1 cellular context compared by ENCODE assay signal in genomic region chr2:73736855-73737779, GRCh38.
A peak's percentile ranks its signal among the peaks of the same experiment; 100 is the strongest.
TF ChIP-seq lines count a peak whose summit lies in the region.

Gene TPRKB (minus strand): TSS chr2:73737345. CDS start chr2:73734569, 2,776 bp downstream.

TF ChIP-seq in HepG2, 621 proteins besides CTCF, POLR2A, EP300 and RAD21 (continued from another document and continues in another):
- TF ChIP-seq KLF11 (CRISPR knock-in tag; IDR thresholded peaks at IDR 0.05) (no peak), SOX6 (IDR thresholded peaks at IDR 0.05) (no peak), SOX6 (CRISPR knock-in tag; IDR thresholded peaks at IDR 0.05) (peak; percentile 86), NFYC (CRISPR knock-in tag; IDR thresholded peaks at IDR 0.05) (peak; percentile 94), ZSCAN25 (CRISPR knock-in tag; IDR thresholded peaks at IDR 0.05) (no peak), ZBTB4 (CRISPR knock-in tag; IDR thresholded peaks at IDR 0.05; ENCODE audit: borderline replicate concordance) (peak; percentile 71; the same call in 1 of the 2 replicates), ZNF224 (CRISPR knock-in tag; IDR thresholded peaks at IDR 0.05) (peak; percentile 29; the same call in 1 of the 2 replicates), REL (CRISPR knock-in tag; conservative IDR thresholded peaks at IDR 0.05) (peak; percentile 69), ZNF674 (CRISPR knock-in tag; IDR thresholded peaks at IDR 0.05; ENCODE audit: low read depth) (0 out of 2 replicates have a peak, but pooled peaks have one; percentile 18), ZNF207 (IDR thresholded peaks at IDR 0.05; ENCODE audit: borderline replicate concordance) (no peak), ELF3 (CRISPR knock-in tag; IDR thresholded peaks at IDR 0.05) (peak; percentile 97), ZBTB21 (CRISPR knock-in tag; IDR thresholded peaks at IDR 0.05) (peak; percentile 62), HOXA7 (CRISPR knock-in tag; IDR thresholded peaks at IDR 0.05) (0 out of 2 replicates have a peak, but pooled peaks have one; percentile 46), ZBTB37 (CRISPR knock-in tag; IDR thresholded peaks at IDR 0.05) (no peak), SMAD3 (CRISPR knock-in tag; IDR thresholded peaks at IDR 0.05) (peak; percentile 79), ZFYVE20 (CRISPR knock-in tag; IDR thresholded peaks at IDR 0.05; ENCODE audit: borderline replicate concordance, low read depth) (no peak; the same call in 1 of the 2 replicates), SP2 (CRISPR knock-in tag; IDR thresholded peaks at IDR 0.05) (peak; percentile 94), ZNF660 (CRISPR knock-in tag; IDR thresholded peaks at IDR 0.05; ENCODE audit: borderline replicate concordance, low read depth) (no peak), ZNF784 (CRISPR knock-in tag; IDR thresholded peaks at IDR 0.05; ENCODE audit: borderline replicate concordance) (peak; percentile 89; the same call in 1 of the 2 replicates), HNRNPUL1 (IDR thresholded peaks at IDR 0.05; ENCODE audit: low read depth, low read length) (no peak), ZNF552 (CRISPR knock-in tag; IDR thresholded peaks at IDR 0.05; ENCODE audit: borderline replicate concordance) (no peak), BRD4 (CRISPR knock-in tag; IDR thresholded peaks at IDR 0.05) (peak; percentile 98), ONECUT2 (CRISPR knock-in tag; IDR thresholded peaks at IDR 0.05) (no peak), ZNF44 (CRISPR knock-in tag; IDR thresholded peaks at IDR 0.05) (peak; percentile 97; the same call in 1 of the 2 replicates), TBX3 (IDR thresholded peaks at IDR 0.05; ENCODE audit: borderline replicate concordance) (no peak), JUN (CRISPR knock-in tag; IDR thresholded peaks at IDR 0.05) (peak; percentile 67), ZNF441 (CRISPR knock-in tag; IDR thresholded peaks at IDR 0.05; ENCODE audit: borderline replicate concordance) (peak; percentile 93), SP140L (CRISPR knock-in tag; IDR thresholded peaks at IDR 0.05; ENCODE audit: borderline replicate concordance) (no peak), ZNF800 (CRISPR knock-in tag; IDR thresholded peaks at IDR 0.05) (peak; percentile 51), SMARCE1 (IDR thresholded peaks at IDR 0.05; ENCODE audit: borderline replicate concordance) (no peak), ZNF335 (CRISPR knock-in tag; IDR thresholded peaks at IDR 0.05) (peak; percentile 98), MYNN (CRISPR knock-in tag; IDR thresholded peaks at IDR 0.05; ENCODE audit: low read depth) (peak; percentile 68; the same call in 1 of the 2 replicates), ZNF557 (CRISPR knock-in tag; IDR thresholded peaks at IDR 0.05) (no peak), NR0B2 (CRISPR knock-in tag; IDR thresholded peaks at IDR 0.05) (peak; percentile 78), ZNF839 (CRISPR knock-in tag; IDR thresholded peaks at IDR 0.05; ENCODE audit: borderline replicate concordance) (peak; percentile 91), SOX5 (CRISPR knock-in tag; IDR thresholded peaks at IDR 0.05; ENCODE audit: borderline replicate concordance) (peak; percentile 54), AHR (CRISPR knock-in tag; IDR thresholded peaks at IDR 0.05) (no peak), ZNF292 (CRISPR knock-in tag; IDR thresholded peaks at IDR 0.05; ENCODE audit: borderline replicate concordance, low read depth) (peak; percentile 14; the same call in 1 of the 2 replicates), KDM2A (CRISPR knock-in tag; IDR thresholded peaks at IDR 0.05; ENCODE audit: borderline replicate concordance, low read depth) (peak; percentile 99), HNRNPK (IDR thresholded peaks at IDR 0.05; ENCODE audit: low read depth, low read length, poor library complexity, severe bottlenecking) (no peak), ZMYM4 (CRISPR knock-in tag; IDR thresholded peaks at IDR 0.05) (peak; percentile 100), SMAD1 (CRISPR knock-in tag; IDR thresholded peaks at IDR 0.05; ENCODE audit: borderline replicate concordance, low read depth) (peak; percentile 89; the same call in 1 of the 2 replicates), ZNF678 (CRISPR knock-in tag; IDR thresholded peaks at IDR 0.05) (peak; percentile 87; the same call in 1 of the 2 replicates), ZNF703 (CRISPR knock-in tag; IDR thresholded peaks at IDR 0.05; ENCODE audit: borderline replicate concordance) (no peak; the same call in 1 of the 2 replicates), MED1 (CRISPR knock-in tag; IDR thresholded peaks at IDR 0.05) (peak; percentile 61; the same call in 1 of the 2 replicates), ZNF878 (CRISPR knock-in tag; IDR thresholded peaks at IDR 0.05) (no peak; the same call in 1 of the 2 replicates), ZNF138 (CRISPR knock-in tag; IDR thresholded peaks at IDR 0.05; ENCODE audit: low read depth) (no peak), KLF6 (CRISPR knock-in tag; IDR thresholded peaks at IDR 0.05) (0 out of 2 replicates have a peak, but pooled peaks have one; percentile 70), HES4 (CRISPR knock-in tag; IDR thresholded peaks at IDR 0.05; ENCODE audit: borderline replicate concordance) (peak; percentile 95; the same call in 1 of the 2 replicates), ZNF629 (CRISPR knock-in tag; conservative IDR thresholded peaks at IDR 0.05) (no peak), ZNF891 (CRISPR knock-in tag; IDR thresholded peaks at IDR 0.05) (no peak), SYNCRIP (IDR thresholded peaks at IDR 0.05; ENCODE audit: insufficient read depth, low read depth, low read length) (no peak), NCOA1 (CRISPR knock-in tag; IDR thresholded peaks at IDR 0.05) (0 out of 2 replicates have a peak, but pooled peaks have one; percentile 26), CHD4 (IDR thresholded peaks at IDR 0.05; ENCODE audit: borderline replicate concordance, low read length) (peak; percentile 61; the same call in 1 of the 2 replicates)
- TF ChIP-seq, protein P1, sequence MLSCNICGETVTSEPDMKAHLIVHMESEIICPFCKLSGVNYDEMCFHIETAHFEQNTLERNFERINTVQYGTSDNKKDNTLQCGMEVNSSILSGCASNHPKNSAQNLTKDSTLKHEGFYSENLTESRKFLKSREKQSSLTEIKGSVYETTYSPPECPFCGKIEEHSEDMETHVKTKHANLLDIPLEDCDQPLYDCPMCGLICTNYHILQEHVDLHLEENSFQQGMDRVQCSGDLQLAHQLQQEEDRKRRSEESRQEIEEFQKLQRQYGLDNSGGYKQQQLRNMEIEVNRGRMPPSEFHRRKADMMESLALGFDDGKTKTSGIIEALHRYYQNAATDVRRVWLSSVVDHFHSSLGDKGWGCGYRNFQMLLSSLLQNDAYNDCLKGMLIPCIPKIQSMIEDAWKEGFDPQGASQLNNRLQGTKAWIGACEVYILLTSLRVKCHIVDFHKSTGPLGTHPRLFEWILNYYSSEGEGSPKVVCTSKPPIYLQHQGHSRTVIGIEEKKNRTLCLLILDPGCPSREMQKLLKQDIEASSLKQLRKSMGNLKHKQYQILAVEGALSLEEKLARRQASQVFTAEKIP (CRISPR knock-in tag; IDR thresholded peaks at IDR 0.05; ENCODE audit: borderline replicate concordance): no peak
- TF ChIP-seq, protein P2, sequence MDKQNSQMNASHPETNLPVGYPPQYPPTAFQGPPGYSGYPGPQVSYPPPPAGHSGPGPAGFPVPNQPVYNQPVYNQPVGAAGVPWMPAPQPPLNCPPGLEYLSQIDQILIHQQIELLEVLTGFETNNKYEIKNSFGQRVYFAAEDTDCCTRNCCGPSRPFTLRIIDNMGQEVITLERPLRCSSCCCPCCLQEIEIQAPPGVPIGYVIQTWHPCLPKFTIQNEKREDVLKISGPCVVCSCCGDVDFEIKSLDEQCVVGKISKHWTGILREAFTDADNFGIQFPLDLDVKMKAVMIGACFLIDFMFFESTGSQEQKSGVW (CRISPR knock-in tag; IDR thresholded peaks at IDR 0.05; ENCODE audit: borderline replicate concordance): no peak
- TF ChIP-seq, protein P3, sequence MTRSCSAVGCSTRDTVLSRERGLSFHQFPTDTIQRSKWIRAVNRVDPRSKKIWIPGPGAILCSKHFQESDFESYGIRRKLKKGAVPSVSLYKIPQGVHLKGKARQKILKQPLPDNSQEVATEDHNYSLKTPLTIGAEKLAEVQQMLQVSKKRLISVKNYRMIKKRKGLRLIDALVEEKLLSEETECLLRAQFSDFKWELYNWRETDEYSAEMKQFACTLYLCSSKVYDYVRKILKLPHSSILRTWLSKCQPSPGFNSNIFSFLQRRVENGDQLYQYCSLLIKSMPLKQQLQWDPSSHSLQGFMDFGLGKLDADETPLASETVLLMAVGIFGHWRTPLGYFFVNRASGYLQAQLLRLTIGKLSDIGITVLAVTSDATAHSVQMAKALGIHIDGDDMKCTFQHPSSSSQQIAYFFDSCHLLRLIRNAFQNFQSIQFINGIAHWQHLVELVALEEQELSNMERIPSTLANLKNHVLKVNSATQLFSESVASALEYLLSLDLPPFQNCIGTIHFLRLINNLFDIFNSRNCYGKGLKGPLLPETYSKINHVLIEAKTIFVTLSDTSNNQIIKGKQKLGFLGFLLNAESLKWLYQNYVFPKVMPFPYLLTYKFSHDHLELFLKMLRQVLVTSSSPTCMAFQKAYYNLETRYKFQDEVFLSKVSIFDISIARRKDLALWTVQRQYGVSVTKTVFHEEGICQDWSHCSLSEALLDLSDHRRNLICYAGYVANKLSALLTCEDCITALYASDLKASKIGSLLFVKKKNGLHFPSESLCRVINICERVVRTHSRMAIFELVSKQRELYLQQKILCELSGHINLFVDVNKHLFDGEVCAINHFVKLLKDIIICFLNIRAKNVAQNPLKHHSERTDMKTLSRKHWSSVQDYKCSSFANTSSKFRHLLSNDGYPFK (CRISPR knock-in tag; IDR thresholded peaks at IDR 0.05; ENCODE audit: borderline replicate concordance): peak; percentile 95; the same call in 1 of the 2 replicates
- TF ChIP-seq, protein P4, sequence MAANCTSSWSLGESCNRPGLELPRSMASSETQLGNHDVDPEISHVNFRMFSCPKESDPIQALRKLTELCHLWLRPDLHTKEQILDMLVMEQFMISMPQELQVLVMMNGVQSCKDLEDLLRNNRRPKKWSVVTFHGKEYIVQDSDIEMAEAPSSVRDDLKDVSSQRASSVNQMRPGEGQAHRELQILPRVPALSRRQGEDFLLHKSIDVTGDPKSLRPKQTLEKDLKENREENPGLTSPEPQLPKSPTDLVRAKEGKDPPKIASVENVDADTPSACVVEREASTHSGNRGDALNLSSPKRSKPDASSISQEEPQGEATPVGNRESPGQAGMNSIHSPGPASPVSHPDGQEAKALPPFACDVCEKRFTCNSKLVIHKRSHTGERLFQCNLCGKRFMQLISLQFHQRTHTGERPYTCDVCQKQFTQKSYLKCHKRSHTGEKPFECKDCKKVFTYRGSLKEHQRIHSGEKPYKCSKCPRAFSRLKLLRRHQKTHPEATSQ (CRISPR knock-in tag; IDR thresholded peaks at IDR 0.05; ENCODE audit: borderline replicate concordance): peak; percentile 54; the same call in 1 of the 2 replicates
